In genomic region chr5:40823459-40823858, GRCh38 we compare ENCODE assay signal across 23 cellular contexts. TPM values are rescaled to one million over a fixed set of nuclear protein-coding genes. Genes with fewer than 3 reads are reported as not detected.
DNase-seq lines count a peak whose midpoint lies in the region; ATAC-seq, FAIRE-seq and TF ChIP-seq lines count a peak whose summit lies in the region.
"Had no signal": no experiment of that assay in that cellular context is flagged by ENCODE, and none has a peak within 500 bp of the region (broad histone marks: within the 10 kb centered on the region; RNA-seq: fewer than 3 reads in every experiment).

No MANE protein-coding gene starts in this region.

- CTCF ChIA-PET in GM12878 (lab: Yijun Ruan, JAX) = interaction anchor here (0.6 to 1.3 kb wide), 3 partner anchors 10 to 296 kb away, joined by 3 to 4 read pairs (median 3); no protein-coding TSS in a partner anchor

- RAD21 ChIA-PET in GM12878 (lab: Charles Lee; ENCODE audit: unreplicated experiment) = no interaction called here

- intact Hi-C loops in GM12878 (cut with micrococcal nuclease; ENCODE audit: unreplicated experiment) = no loop called here

- H3K4me3 Mint-ChIP-seq in activated naive CD8-positive, alpha-beta T cell = no peak overlapping the region
- no peak overlapping the region for H3K4me3 Mint-ChIP-seq in activated naive CD8-positive, alpha-beta T cell treated with anti-CD3 and anti-CD28 coated beads, Interleukin-2, amount 50 U/mL, for 24 hours
- H3K4me3 Mint-ChIP-seq in osteocyte (ENCODE audit: unreplicated experiment) = no peak overlapping the region
- H3K4me3 Mint-ChIP-seq: natural killer cell treated with Interleukin-12 subunit alpha and Interleukin-12 subunit beta and Interleukin-15 and Interleukin-18, amount 100 ng/mL, for 72 hours had no signal

- no peaks in the 10 kb centered on the region for H3K79me2 ChIP-seq in GM12878 (ENCODE audit: control insufficient read depth, insufficient read depth, low read length)

- H3K4me1 Mint-ChIP-seq in activated naive CD8-positive, alpha-beta T cell (ENCODE audit: low read depth) = peaks cover 10% of the 10 kb centered on the region
- H3K4me1 Mint-ChIP-seq in activated naive CD8-positive, alpha-beta T cell treated with anti-CD3 and anti-CD28 coated beads, Interleukin-2, amount 50 U/mL, for 24 hours = peaks cover 9% of the 10 kb centered on the region
- H3K4me1 Mint-ChIP-seq in osteocyte (ENCODE audit: unreplicated experiment) = no peaks in the 10 kb centered on the region

- in situ Hi-C loops in GM12878 (cut with MboI) = no loop called here

- WGBS in GM12878 (ENCODE audit: insufficient coverage, insufficient replicate concordance, low lambda C conversion rate, missing lambda C conversion rate) = 60% methylated on average over 1 of the region's 1 CpG

- BruUV-seq in GM12878 (replicated peaks; lab: Mats Ljungman, UMichigan) = no TSS peak

- no peaks in the 10 kb centered on the region for H3K27me3 ChIP-seq in GM12878 (replicated peaks in 1 of 2; ENCODE audit: control insufficient read depth in 2 of 2, insufficient read depth in 2 of 2, low read length in 1 of 2)
- H3K27me3 ChIP-seq: suprapubic skin, vagina had no signal

- no peaks in the 10 kb centered on the region for H3K9me3 Mint-ChIP-seq in activated naive CD8-positive, alpha-beta T cell (ENCODE audit: low read depth)
- H3K9me3 Mint-ChIP-seq in activated naive CD8-positive, alpha-beta T cell treated with anti-CD3 and anti-CD28 coated beads, Interleukin-2, amount 50 U/mL, for 24 hours = no peaks in the 10 kb centered on the region
- no peaks in the 10 kb centered on the region for H3K9me3 Mint-ChIP-seq in osteocyte (ENCODE audit: unreplicated experiment)
- H3K9me3 Mint-ChIP-seq: natural killer cell treated with Interleukin-12 subunit alpha and Interleukin-12 subunit beta and Interleukin-15 and Interleukin-18, amount 100 ng/mL, for 72 hours had no signal

- no peak for FAIRE-seq in GM12878 (lab: Jason Lieb, UNC)
- FAIRE-seq: endometrium, kidney had no signal

- TF ChIP-seq RAD21 in GM12878 (IDR thresholded peaks at IDR 0.05; ENCODE audit: insufficient read depth, low read depth, low read length) = no peak

- SMC1A ChIA-PET in GM12878 (lab: Charles Lee; ENCODE audit: uncharacterized antibody, unreplicated experiment) = interaction anchor here (1.3 to 2.4 kb wide), 2 partner anchors 15 to 51 kb away, joined by 3 to 6 read pairs; no protein-coding TSS in a partner anchor

- no peak for ATAC-seq in activated naive CD8-positive, alpha-beta T cell treated with anti-CD3 and anti-CD28 coated beads, Interleukin-2, amount 50 U/mL, for 24 hours
- ATAC-seq in GM12878 (peak; percentile 6; the same call in 2 of the 3 replicates), GM19397 (IDR thresholded peaks at IDR 0.05; ENCODE audit: unreplicated experiment) (no peak), HG02840 (IDR thresholded peaks at IDR 0.05; ENCODE audit: low FRiP score, unreplicated experiment) (no peak)

- H3K9ac ChIP-seq in GM12878 (ENCODE audit: control insufficient read depth, insufficient read depth, low read length) = no peak overlapping the region

- TF ChIP-seq EP300 in GM12878 (IDR thresholded peaks at IDR 0.05; ENCODE audit: borderline replicate concordance in 1 of 2, control insufficient read depth in 1 of 2, low read depth in 2 of 2, low read length in 2 of 2) = no peak

- no peak overlapping the region for H2AFZ ChIP-seq in GM12878 (ENCODE audit: control insufficient read depth, low read depth, low read length)

- peaks cover 7% of the 10 kb centered on the region for H3K36me3 Mint-ChIP-seq in activated naive CD8-positive, alpha-beta T cell
- peaks cover 21% of the 10 kb centered on the region for H3K36me3 Mint-ChIP-seq in activated naive CD8-positive, alpha-beta T cell treated with anti-CD3 and anti-CD28 coated beads, Interleukin-2, amount 50 U/mL, for 24 hours (ENCODE audit: low read depth)
- H3K36me3 Mint-ChIP-seq in osteocyte (ENCODE audit: unreplicated experiment) = peaks cover 18% of the 10 kb centered on the region

- POLR2A ChIA-PET in GM12878 (lab: Charles Lee) = interaction anchor here (0.7 to 1.7 kb wide), 2 partner anchors 10 to 12 kb away, joined by 4 to 6 read pairs; no protein-coding TSS in a partner anchor

- H3K9me3 ChIP-seq in GM12878 (replicated peaks; ENCODE audit: control insufficient read depth, insufficient read depth, low read length) = no peaks in the 10 kb centered on the region
- H3K9me3 ChIP-seq: suprapubic skin, vagina had no signal

- peak overlapping the region; percentile 46 for H3K27ac Mint-ChIP-seq in activated naive CD8-positive, alpha-beta T cell
- H3K27ac Mint-ChIP-seq in activated naive CD8-positive, alpha-beta T cell treated with anti-CD3 and anti-CD28 coated beads, Interleukin-2, amount 50 U/mL, for 24 hours = no peak overlapping the region
- peak overlapping the region; percentile 57 for H3K27ac Mint-ChIP-seq in osteocyte (ENCODE audit: unreplicated experiment)
- H3K27ac Mint-ChIP-seq: natural killer cell treated with Interleukin-12 subunit alpha and Interleukin-12 subunit beta and Interleukin-15 and Interleukin-18, amount 100 ng/mL, for 72 hours had no signal

- no peak for TF ChIP-seq POLR2A in GM12878 (IDR thresholded peaks at IDR 0.05; ENCODE audit: low read depth, low read length)

- H3K4me3 ChIP-seq in GM12878 = no peak overlapping the region
- H3K4me3 ChIP-seq: coronary artery, smooth muscle cell, suprapubic skin, vagina had no signal

- peaks cover 2 to 16% of the 10 kb centered on the region in 2 experiments for H3K36me3 ChIP-seq in GM12878 (ENCODE audit: control insufficient read depth in 2 of 2, insufficient read depth in 2 of 2, low read length in 1 of 2)

- H3K4me1 ChIP-seq in GM12878 (ENCODE audit: control insufficient read depth, insufficient read depth, low read length) = no peaks in the 10 kb centered on the region
- H3K4me1 ChIP-seq: suprapubic skin, vagina had no signal

- TF ChIP-seq CTCF in GM12878 (IDR thresholded peaks at IDR 0.05 in 2 of 3, conservative IDR thresholded peaks at IDR 0.05 in 1 of 3; ENCODE audit: control insufficient read depth in 2 of 3, extremely low read depth in 1 of 3, insufficient read depth in 1 of 3, low read depth in 3 of 3, low read length in 3 of 3) (no peak), osteocyte (IDR thresholded peaks at IDR 0.05) (no peak)

- no peak overlapping the region for H3K4me2 ChIP-seq in GM12878 (ENCODE audit: control insufficient read depth, insufficient read depth)
- H3K4me2 ChIP-seq: smooth muscle cell had no signal

- no peaks in the 10 kb centered on the region for H3K27me3 Mint-ChIP-seq in activated naive CD8-positive, alpha-beta T cell
- no peaks in the 10 kb centered on the region for H3K27me3 Mint-ChIP-seq in activated naive CD8-positive, alpha-beta T cell treated with anti-CD3 and anti-CD28 coated beads, Interleukin-2, amount 50 U/mL, for 24 hours
- no peaks in the 10 kb centered on the region for H3K27me3 Mint-ChIP-seq in osteocyte (ENCODE audit: unreplicated experiment)
- H3K27me3 Mint-ChIP-seq: natural killer cell treated with Interleukin-12 subunit alpha and Interleukin-12 subunit beta and Interleukin-15 and Interleukin-18, amount 100 ng/mL, for 72 hours had no signal

- DNase-seq in activated naive CD8-positive, alpha-beta T cell treated with anti-CD3 and anti-CD28 coated beads, Interleukin-2, amount 50 U/mL, for 24 hours = no peak
- peak; percentile 11 for DNase-seq in HPDE6-E6E7 (ENCODE audit: extremely low spot score)
- no peak for DNase-seq in GM12878 (ENCODE audit: low read depth, low spot score)
- DNase-seq in osteocyte (ENCODE audit: extremely low spot score, unreplicated experiment) = no peak
- DNase-seq in NCI-H526 (lab: John Stamatoyannopoulos, UW) = no peak
- DNase-seq: activated CD4-positive, alpha-beta T cell treated with anti-CD3 and anti-CD28 coated beads for 1 hour; activated naive CD4-positive, alpha-beta T cell; COR-L47; hypothalamus; kidney; NCI-H1436; NCI-H226; NK-92 treated with Interleukin-12 subunit alpha and Interleukin-12 subunit beta, amount 100 ng/mL, for 24 hours; T-helper 2 cell had no signal

- no peaks in the 10 kb centered on the region for H4K20me1 ChIP-seq in GM12878 (ENCODE audit: control insufficient read depth, insufficient read depth)

- H3K27ac ChIP-seq in GM12878 (ENCODE audit: control insufficient read depth, insufficient read depth) = no peak overlapping the region
- H3K27ac ChIP-seq: coronary artery, suprapubic skin, vagina had no signal

RNA-seq across cellular contexts. Expression of gene RPL37, which starts 11.6 kb away (rescaled TPM):
- total RNA-seq in GM12878 (2013; cell fraction: nucleolus; rRNA removed) = 223 and 245 TPM in 2 replicates
- total RNA-seq in GM12878 (2014; rRNA removed) (3,247 and 3,409 TPM in 2 replicates), GM12878 (2014; rRNA removed; fragmentation: Illumina TruSeq; extraction: Trizol) (4,157 and 4,159 TPM in 2 replicates), GM12878 (2021) (2,179 and 2,342 TPM in 2 replicates), osteocyte (1,134 and 1,223 TPM in 2 replicates)
- 217 TPM for polyA plus RNA-seq in GM12878 (2011; ENCODE audit: low read depth)
- polyA plus RNA-seq in GM12878 (2011; rRNA removed) (3,638 and 4,817 TPM in 2 replicates), GM12878 (2014; fragmentation: Illumina TruSeq; extraction: Trizol) (3,012 and 4,033 TPM in 2 replicates), GM12878 (2014; fragmentation: Nextera tagmentation; extraction: Ambion mirVana) (1,000 to 10,000 TPM; 2,699 to 2,779 TPM), GM12878 (2014; rRNA removed) (6,216 and 6,624 TPM in 2 replicates), GM12878 (2016; fragmentation: Nextera tagmentation; extraction: Ambion mirVana) (1,000 to 10,000 TPM; 1,697 to 1,785 TPM)
- polyA plus RNA-seq in GM12878 (2011; cell fraction: cytosol; rRNA removed) = 382 and 1,206 TPM in 2 replicates
- 836 and 2,011 TPM in 2 replicates for polyA plus RNA-seq in GM12878 (2011; cell fraction: nucleus; rRNA removed)
- 7,372 and 8,466 TPM in 2 replicates for polyA plus RNA-seq in GM12878 (2012)
- 1,482 and 2,664 TPM in 2 replicates for polyA minus RNA-seq in GM12878 (2011; rRNA and poly(A)+ RNA removed)
- polyA minus RNA-seq in GM12878 (2011; cell fraction: cytosol; rRNA and poly(A)+ RNA removed) = 574 and 607 TPM in 2 replicates
- polyA minus RNA-seq in GM12878 (2011; cell fraction: nucleus; rRNA and poly(A)+ RNA removed) = 206 and 327 TPM in 2 replicates

RNA-seq across cellular contexts. Expression of gene CARD6, which starts 17.7 kb away (rescaled TPM):
- total RNA-seq in GM12878 (2013; cell fraction: nucleolus; rRNA removed) = 0.27 and 0.46 TPM in 2 replicates
- total RNA-seq in GM12878 (2014; rRNA removed) = 0.56 and 0.65 TPM in 2 replicates
- total RNA-seq in GM12878 (2014; rRNA removed; fragmentation: Illumina TruSeq; extraction: Trizol) = 0.63 and 0.64 TPM in 2 replicates
- total RNA-seq in GM12878 (2021) = 0.64 TPM in 2 replicates
- polyA plus RNA-seq in GM12878 (2011; ENCODE audit: low read depth) = 0.75 TPM
- polyA plus RNA-seq in GM12878 (2011; rRNA removed) = 1.2 TPM in 2 replicates
- 0.70 and 0.75 TPM in 2 replicates for polyA plus RNA-seq in GM12878 (2011; cell fraction: cytosol; rRNA removed)
- 0.33 and 0.39 TPM in 2 replicates for polyA plus RNA-seq in GM12878 (2011; cell fraction: nucleus; rRNA removed)
- polyA plus RNA-seq in GM12878 (2012) = 0.61 and 0.66 TPM in 2 replicates
- polyA plus RNA-seq in GM12878 (2014; fragmentation: Illumina TruSeq; extraction: Trizol) = 0.65 and 1.3 TPM in 2 replicates
- under 1 TPM; 0.29 to 0.68 TPM for polyA plus RNA-seq in GM12878 (2014; fragmentation: Nextera tagmentation; extraction: Ambion mirVana)
- 0.34 and 0.35 TPM in 2 replicates for polyA plus RNA-seq in GM12878 (2014; rRNA removed)
- under 1 TPM; 0.43 to 0.60 TPM for polyA plus RNA-seq in GM12878 (2016; fragmentation: Nextera tagmentation; extraction: Ambion mirVana)
- polyA minus RNA-seq in GM12878 (2011; rRNA and poly(A)+ RNA removed) = 0.95 and 1.7 TPM in 2 replicates
- 0.52 and 0.53 TPM in 2 replicates for polyA minus RNA-seq in GM12878 (2011; cell fraction: cytosol; rRNA and poly(A)+ RNA removed)
- 0.36 and 0.57 TPM in 2 replicates for polyA minus RNA-seq in GM12878 (2011; cell fraction: nucleus; rRNA and poly(A)+ RNA removed)
- 0.73 and 1.1 TPM in 2 replicates for total RNA-seq in osteocyte

RNA-seq across cellular contexts. Expression of gene PRKAA1, which starts 25.3 kb away (rescaled TPM):
- total RNA-seq in GM12878 (2013; cell fraction: nucleolus; rRNA removed) = 42.6 and 44.4 TPM in 2 replicates
- 28.2 and 40.6 TPM in 2 replicates for total RNA-seq in GM12878 (2014; rRNA removed)
- total RNA-seq in GM12878 (2014; rRNA removed; fragmentation: Illumina TruSeq; extraction: Trizol) = 36.2 and 37.7 TPM in 2 replicates
- 34.0 and 36.4 TPM in 2 replicates for total RNA-seq in GM12878 (2021)
- polyA plus RNA-seq in GM12878 (2011; ENCODE audit: low read depth) = 12.1 TPM
- polyA plus RNA-seq in GM12878 (2011; rRNA removed) = 37.2 and 46.9 TPM in 2 replicates
- 16.6 and 18.1 TPM in 2 replicates for polyA plus RNA-seq in GM12878 (2011; cell fraction: cytosol; rRNA removed)
- 27.0 and 29.3 TPM in 2 replicates for polyA plus RNA-seq in GM12878 (2011; cell fraction: nucleus; rRNA removed)
- 13.8 and 14.1 TPM in 2 replicates for polyA plus RNA-seq in GM12878 (2012)
- 55.5 and 67.5 TPM in 2 replicates for polyA plus RNA-seq in GM12878 (2014; fragmentation: Illumina TruSeq; extraction: Trizol)
- 10 to 100 TPM; 13.6 to 13.8 TPM for polyA plus RNA-seq in GM12878 (2014; fragmentation: Nextera tagmentation; extraction: Ambion mirVana)
- 31.0 and 36.2 TPM in 2 replicates for polyA plus RNA-seq in GM12878 (2014; rRNA removed)
- polyA plus RNA-seq in GM12878 (2016; fragmentation: Nextera tagmentation; extraction: Ambion mirVana) = 10 to 100 TPM; 23.6 to 25.4 TPM
- 17.2 and 27.1 TPM in 2 replicates for polyA minus RNA-seq in GM12878 (2011; rRNA and poly(A)+ RNA removed)
- 12.7 and 16.7 TPM in 2 replicates for polyA minus RNA-seq in GM12878 (2011; cell fraction: cytosol; rRNA and poly(A)+ RNA removed)
- polyA minus RNA-seq in GM12878 (2011; cell fraction: nucleus; rRNA and poly(A)+ RNA removed) = 10.3 and 24.0 TPM in 2 replicates
- 85.2 and 91.1 TPM in 2 replicates for total RNA-seq in osteocyte
